ENCODE assay signal across 1 cellular context in the genomic region with DNA sequence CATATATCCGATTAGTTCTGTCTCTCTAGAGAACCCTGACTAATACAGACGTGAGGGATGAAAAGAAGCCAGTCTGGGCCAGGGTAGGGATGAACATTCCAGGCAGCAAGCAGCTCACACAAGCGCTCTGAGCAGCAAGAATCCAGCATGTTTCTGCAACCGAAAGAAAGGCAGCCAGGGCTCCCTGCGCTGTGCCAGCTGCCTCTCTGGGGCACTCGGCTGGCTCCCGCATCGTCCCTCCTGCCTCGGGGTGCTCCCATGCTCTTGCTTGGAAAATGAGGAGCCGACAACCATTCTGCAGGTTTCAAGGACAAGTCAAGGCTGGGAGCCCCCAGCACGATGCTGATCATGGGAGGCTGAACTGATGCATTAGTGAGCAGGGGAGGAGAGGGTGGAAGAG.
TF ChIP-seq lines count a peak whose summit lies in the region.

No MANE protein-coding gene starts in this region.

TF ChIP-seq in H1, 55 proteins besides CTCF, POLR2A, EP300 and RAD21:
- no peak for TF ChIP-seq RFX5 (IDR thresholded peaks at IDR 0.05; ENCODE audit: borderline replicate concordance, low read depth, low read length)
TF ChIP-seq in H1: peak in this region for 0.
